1 cellular context compared by ENCODE assay signal in genomic region chr6:16722616-16723015, GRCh38.
TF ChIP-seq lines count a peak whose summit lies in the region.

No MANE protein-coding gene starts in this region.

TF ChIP-seq in SK-N-SH, 30 proteins besides CTCF, POLR2A, EP300 and RAD21 (continued from another document):
- no peak for TF ChIP-seq GABPA (IDR thresholded peaks at IDR 0.05; ENCODE audit: low read depth)
- TF ChIP-seq YY1 (IDR thresholded peaks at IDR 0.05; ENCODE audit: low read depth) = no peak
- TF ChIP-seq ELF1 (IDR thresholded peaks at IDR 0.05) = no peak
- TF ChIP-seq GATA2 (CRISPR knock-in tag; IDR thresholded peaks at IDR 0.05) = no peak
- TF ChIP-seq RFX5 (IDR thresholded peaks at IDR 0.05; ENCODE audit: low read length) = no peak
- no peak for TF ChIP-seq TAF1 (IDR thresholded peaks at IDR 0.05; ENCODE audit: borderline replicate concordance, low read depth, low read length)
- TF ChIP-seq SMC3 (IDR thresholded peaks at IDR 0.05; ENCODE audit: low read depth, low read length) = no peak
- no peak for TF ChIP-seq NFIC (IDR thresholded peaks at IDR 0.05; ENCODE audit: borderline replicate concordance)
- TF ChIP-seq REST (IDR thresholded peaks at IDR 0.05; ENCODE audit: low read depth, low read length) = no peak
- TF ChIP-seq RCOR1 (IDR thresholded peaks at IDR 0.05; ENCODE audit: low read length) = no peak
